ENCODE assay signal across 21 cellular contexts in the genomic region with DNA sequence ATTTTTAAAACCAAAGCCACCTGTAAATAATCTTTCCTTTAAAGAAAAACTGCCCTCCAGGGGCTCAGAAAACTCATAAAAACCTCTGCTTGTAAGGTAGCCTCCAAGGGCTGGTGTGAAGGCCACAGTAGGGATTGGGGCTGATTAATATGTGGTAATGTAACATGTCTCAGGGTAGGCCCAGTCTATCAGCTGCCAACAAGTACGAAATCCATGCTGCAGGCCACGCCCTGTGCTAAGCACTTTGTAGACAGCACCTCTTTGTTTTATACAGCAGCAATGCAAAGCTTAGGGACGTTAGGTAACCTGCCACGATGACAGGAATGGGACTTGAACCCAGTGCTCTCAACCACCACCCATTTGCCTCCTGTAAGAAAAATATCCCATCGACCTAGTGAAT.
A peak's percentile ranks its signal among the peaks of the same experiment; 100 is the strongest.
DNase-seq lines count a peak whose midpoint lies in the region; ATAC-seq and TF ChIP-seq lines count a peak whose summit lies in the region.
"Had no signal": no experiment of that assay in that cellular context is flagged by ENCODE, and none has a peak within 500 bp of the region (broad histone marks: within the 10 kb centered on the region; RNA-seq: fewer than 3 reads in every experiment).

No MANE protein-coding gene starts in this region.

- TF ChIP-seq EP300 in suprapubic skin (IDR thresholded peaks at IDR 0.05): no peak

- TF ChIP-seq POLR2A in HCT116 (IDR thresholded peaks at IDR 0.05; ENCODE audit: borderline replicate concordance, extremely low read depth, insufficient read depth, insufficient read length): no peak
- TF ChIP-seq POLR2A in suprapubic skin (IDR thresholded peaks at IDR 0.05): no peak

- RAD21 ChIA-PET in HCT116 (lab: Charles Lee; ENCODE audit: low non-redundant PET in 1 of 2, low total read pairs in 2 of 2, uncharacterized antibody in 2 of 2, unreplicated experiment in 2 of 2): no interaction called here

- no peaks in the 10 kb centered on the region for H3K9me3 ChIP-seq in HCT116 (ENCODE audit: control insufficient read depth in 1 of 2, insufficient read depth in 1 of 2, low read depth in 1 of 2, low read length in 2 of 2)
- no peaks in the 10 kb centered on the region for H3K9me3 ChIP-seq in adipocyte (ENCODE audit: control insufficient read depth, low read length)
- no peaks in the 10 kb centered on the region for H3K9me3 ChIP-seq in suprapubic skin

- TF ChIP-seq CTCF in HCT116 (IDR thresholded peaks at IDR 0.05 in 2 of 3, conservative IDR thresholded peaks at IDR 0.05 in 1 of 3; ENCODE audit: borderline replicate concordance in 1 of 3, insufficient read depth in 1 of 3, low read depth in 2 of 3, low read length in 2 of 3) (no peak), suprapubic skin (IDR thresholded peaks at IDR 0.05) (no peak)

- DNase-seq in HCT116 (ENCODE audit: low read depth, low spot score) (no peak), adipocyte (ENCODE audit: low read depth) (no peak), iris pigment epithelial cell (ENCODE audit: low read depth) (peak; percentile 21), suprapubic skin (ENCODE audit: low spot score in 2 of 2) (peak in 1 of 2 donors; percentile 64), cerebellar nuclear complex (lab: John Stamatoyannopoulos, UW) (no peak), SK-N-DZ (ENCODE audit: low spot score) (no peak)
- DNase-seq: activated CD4-positive, alpha-beta T cell treated with anti-CD3 and anti-CD28 coated beads, Interleukin-2, amount 10 ng/mL, durations not matched to agents 24 days and 14 days; activated naive CD8-positive, alpha-beta T cell treated with anti-CD3 and anti-CD28 coated beads for 36 hours; activated T-cell treated with anti-CD3 and anti-CD28 coated beads for 4 hours; endodermal cell; immature natural killer cell; KBM-7; midbrain; NCI-H1436 treated with DMSO at 0.1 percent for 48 hours; nucleus accumbens; SIG-M5; small intestine had no signal

- 0 out of 2 replicates have a peak overlapping the region, but pooled peaks have one; percentile 21 for H3K4me2 ChIP-seq in HCT116 (ENCODE audit: low read length)

- H3K4me3 ChIP-seq in HCT116 (replicated peaks in 1 of 2; ENCODE audit: low read depth in 1 of 2, low read length in 2 of 2) (no peak overlapping the region), adipocyte (ENCODE audit: low read length) (peak overlapping the region; percentile 59), suprapubic skin (no peak overlapping the region)
- H3K4me3 ChIP-seq: BLaER1 treated with 17β-estradiol and CSF1 and Interleukin-3, amounts not matched to agents 10 nM and 100 nM had no signal

- no peaks in the 10 kb centered on the region for H3K79me2 ChIP-seq in HCT116 (ENCODE audit: insufficient read depth, low read length)

- H3K4me1 ChIP-seq in HCT116 (ENCODE audit: control insufficient read depth in 1 of 2, insufficient read depth in 2 of 2, low read length in 2 of 2): peaks cover 0 to 9% of the 10 kb centered on the region in 2 experiments; a peak in 1 of 4 replicates
- H3K4me1 ChIP-seq in adipocyte (ENCODE audit: control insufficient read depth, insufficient read depth, low read length): peaks cover 54% of the 10 kb centered on the region
- H3K4me1 ChIP-seq in suprapubic skin: peaks cover 21% of the 10 kb centered on the region

- WGBS in suprapubic skin: 52% methylated on average over 5 of the region's 5 CpGs

- H3K9ac ChIP-seq in HCT116 (ENCODE audit: low read length) (no peak overlapping the region), adipocyte (ENCODE audit: low read length) (peak overlapping the region; percentile 75)
- H3K9ac ChIP-seq: BLaER1 treated with 17β-estradiol and CSF1 and Interleukin-3, amounts not matched to agents 10 nM and 100 nM had no signal

- H3K36me3 ChIP-seq in HCT116 (ENCODE audit: control insufficient read depth in 1 of 2, insufficient read depth in 2 of 2, low read length in 2 of 2) (no peaks in the 10 kb centered on the region), adipocyte (ENCODE audit: control insufficient read depth, insufficient read depth, low read length, severe bottlenecking) (no peaks in the 10 kb centered on the region), suprapubic skin (no peaks in the 10 kb centered on the region)
- H3K36me3 ChIP-seq: BLaER1 treated with 17β-estradiol and CSF1 and Interleukin-3, amounts not matched to agents 10 nM and 100 nM had no signal

- no peak overlapping the region for H3K27ac ChIP-seq in HCT116 (ENCODE audit: low read depth, low read length)
- H3K27ac ChIP-seq in suprapubic skin: peak overlapping the region; percentile 55
- H3K27ac ChIP-seq: BLaER1 treated with 17β-estradiol and CSF1 and Interleukin-3, amounts not matched to agents 10 nM and 100 nM; HL-60 had no signal

- intact Hi-C loops in HCT116 (cut with micrococcal nuclease): no loop called here

- POLR2A ChIA-PET in HCT116 (lab: Charles Lee): no interaction called here

- no peak overlapping the region for H2AFZ ChIP-seq in HCT116 (ENCODE audit: low read depth, low read length, poor library complexity, severe bottlenecking)

- no peaks in the 10 kb centered on the region for H3K9me2 ChIP-seq in HCT116 (ENCODE audit: insufficient read depth)

- ATAC-seq in HCT116: no peak
- no peak for ATAC-seq in GM19324 (IDR thresholded peaks at IDR 0.05; ENCODE audit: low FRiP score, unreplicated experiment)
- ATAC-seq: stimulated activated effector memory CD8-positive, alpha-beta T cell treated with anti-CD3 and anti-CD28 coated beads, Interleukin-12 subunit alpha, Interleukin-12 subunit beta, amount 100 ng/mL, for 72 hours had no signal

- TF ChIP-seq RAD21 in HCT116 (IDR thresholded peaks at IDR 0.05; ENCODE audit: low read depth): no peak

- BruUV-seq in HCT116 (replicated peaks; lab: Mats Ljungman, UMichigan): no TSS peak

- H4K20me1 ChIP-seq in HCT116 (ENCODE audit: insufficient read depth): no peaks in the 10 kb centered on the region
- H4K20me1 ChIP-seq: BLaER1 treated with 17β-estradiol and CSF1 and Interleukin-3, amounts not matched to agents 10 nM and 100 nM had no signal

- H3K27me3 ChIP-seq in HCT116 (ENCODE audit: insufficient read depth, low read length) (no peaks in the 10 kb centered on the region), adipocyte (replicated peaks; ENCODE audit: control insufficient read depth, insufficient read depth, low read length) (no peaks in the 10 kb centered on the region), suprapubic skin (no peaks in the 10 kb centered on the region)
- H3K27me3 ChIP-seq: BLaER1 treated with 17β-estradiol and CSF1 and Interleukin-3, amounts not matched to agents 10 nM and 100 nM had no signal

- CTCF ChIA-PET in HCT116 (lab: Charles Lee): no interaction called here

TF ChIP-seq in HCT116, 20 proteins besides CTCF, POLR2A, EP300 and RAD21:
- TF ChIP-seq POLR2AphosphoS5 (IDR thresholded peaks at IDR 0.05; ENCODE audit: low read depth, low read length) (no peak), YY1 (IDR thresholded peaks at IDR 0.05; ENCODE audit: extremely low read depth, insufficient replicate concordance, low read depth, low read length) (no peak), CBX3 (IDR thresholded peaks at IDR 0.05; ENCODE audit: low read depth) (no peak), EZH2 (IDR thresholded peaks at IDR 0.05) (no peak), EGR1 (IDR thresholded peaks at IDR 0.05; ENCODE audit: low read depth) (no peak), ZFX (IDR thresholded peaks at IDR 0.05) (no peak), ELF1 (IDR thresholded peaks at IDR 0.05; ENCODE audit: borderline replicate concordance, low read depth) (no peak)
- TF ChIP-seq, protein P1, sequence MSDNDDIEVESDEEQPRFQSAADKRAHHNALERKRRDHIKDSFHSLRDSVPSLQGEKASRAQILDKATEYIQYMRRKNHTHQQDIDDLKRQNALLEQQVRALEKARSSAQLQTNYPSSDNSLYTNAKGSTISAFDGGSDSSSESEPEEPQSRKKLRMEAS (IDR thresholded peaks at IDR 0.05): no peak
